In the genomic region with DNA sequence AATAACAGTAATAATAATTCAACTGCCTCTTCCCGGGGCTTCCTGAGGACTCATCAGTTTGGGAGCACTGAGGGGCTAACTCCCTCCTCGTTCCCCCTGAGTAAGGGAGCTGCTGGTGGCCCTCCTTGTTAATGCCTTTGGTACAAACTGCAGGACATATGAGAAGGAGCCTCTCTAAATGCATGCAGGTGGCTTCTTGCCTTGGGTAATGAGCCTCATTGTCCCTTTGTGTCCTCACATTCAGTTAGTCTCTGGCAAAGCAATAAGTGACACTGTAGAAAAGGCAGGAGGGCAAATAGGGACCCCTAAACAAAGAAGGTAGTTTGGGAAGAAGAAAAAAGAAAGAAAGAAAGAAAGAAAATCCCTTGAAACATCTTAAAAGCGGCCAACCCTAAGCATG, we compare ENCODE assay signal across 20 cellular contexts.
"Had no signal": no experiment of that assay in that cellular context is flagged by ENCODE, and none has a peak within 500 bp of the region (broad histone marks: within the 10 kb centered on the region; RNA-seq: fewer than 3 reads in every experiment).

No MANE protein-coding gene starts in this region.

- H3K9me3 ChIP-seq: MG63, SK-N-SH had no signal

- H3K4me3 ChIP-seq: MG63 had no signal

- H3K27me3 ChIP-seq: MG63 had no signal

- DNase-seq: Karpas-422, KG1, MG63, NCI-H1092, NCI-H1105 treated with DMSO at 0.1 percent for 48 hours, NCI-H1417 treated with DMSO at 0.1 percent for 48 hours, NCI-H146, NCI-H1694 treated with DMSO at 0.1 percent for 48 hours, NCI-H1930, NCI-H2081 treated with DMSO at 0.1 percent for 48 hours, NCI-H2171 treated with DMSO at 0.1 percent for 48 hours, NCI-H345, NCI-H446 treated with DMSO at 0.1 percent for 48 hours, NCI-H510A treated with DMSO at 0.1 percent for 48 hours, NCI-H526, NCI-H82, RPMI8226, SHP77, SK-N-SH, SW 1271 had no signal

- H3K4me2 ChIP-seq: SK-N-SH had no signal

- H3K36me3 ChIP-seq: MG63 had no signal

- H3K9ac ChIP-seq: SK-N-SH had no signal
